ENCODE assay signal across 8 cellular contexts in the genomic region with DNA sequence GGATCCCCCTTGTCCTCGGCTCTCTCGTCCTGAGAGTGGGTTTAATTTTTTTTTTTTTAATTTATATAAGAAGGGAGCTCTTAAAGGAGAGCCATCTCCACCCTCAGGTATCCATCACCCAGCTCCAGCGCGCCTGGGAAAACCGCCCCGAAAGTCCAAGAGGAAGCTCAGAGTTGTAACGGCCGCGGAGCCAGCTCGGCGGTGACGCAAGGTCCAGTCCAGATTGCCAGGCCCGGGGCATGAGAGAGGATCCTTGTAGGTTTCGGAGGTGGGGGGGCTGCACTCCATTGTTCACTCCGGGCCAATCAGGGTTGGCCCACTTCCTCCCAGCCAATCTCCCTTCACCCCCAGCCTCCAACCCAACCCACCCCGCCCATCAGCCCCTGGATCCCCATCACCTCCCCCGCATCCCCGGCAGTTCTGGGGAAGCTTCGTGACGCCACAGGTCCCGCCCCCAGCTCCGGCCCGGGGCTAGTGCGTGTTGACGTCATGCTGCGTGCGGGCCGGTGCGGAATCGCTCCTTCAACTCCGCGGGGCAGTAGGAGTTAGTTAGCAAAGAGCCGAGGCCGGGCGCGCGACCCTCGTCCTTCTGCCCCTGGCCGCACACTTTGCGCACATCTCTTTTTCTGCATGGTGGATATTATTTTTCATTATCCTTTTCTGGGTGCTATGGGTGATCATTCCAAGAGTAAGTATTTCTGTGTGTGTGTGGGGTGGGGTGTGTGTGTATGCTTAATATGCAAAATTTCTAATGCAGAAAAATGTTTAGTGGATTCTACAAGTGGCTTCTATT. TPM values are rescaled to one million over a fixed set of nuclear protein-coding genes. Genes with fewer than 3 reads are reported as not detected.
DNase-seq lines count a peak whose midpoint lies in the region; ATAC-seq, FAIRE-seq and TF ChIP-seq lines count a peak whose summit lies in the region.

Gene ISL2, plus strand, starts transcription at position 520 of the 793 bp plus-strand sequence. Its CDS starts 111 bp downstream, at position 631.

- H3K4me1 ChIP-seq in SJCRH30 (0 out of 2 replicates have a peak, but pooled peaks cover 3% of the 10 kb centered on the region), GM12878 (ENCODE audit: control insufficient read depth, insufficient read depth, low read length) (peaks cover 25% of the 10 kb centered on the region)

- TF ChIP-seq POLR2A in GM12878 (IDR thresholded peaks at IDR 0.05; ENCODE audit: low read depth, low read length) = peak; percentile 88

- SMC1A ChIA-PET in GM12878 (lab: Charles Lee; ENCODE audit: uncharacterized antibody, unreplicated experiment) = interaction anchor here (0.6 to 1.0 kb wide), 2 partner anchors 8 to 1639 kb away, joined by 3 read pairs; no protein-coding TSS in a partner anchor

- H3K4me3 ChIP-seq in SJCRH30 = peak within 1 kb of the TSS; percentile 74
- peak within 1 kb of the TSS; percentile 62 for H3K4me3 ChIP-seq in GM12878

- no peak for ATAC-seq in CD4-positive, alpha-beta T cell (ENCODE audit: poor library complexity)
- peak; percentile 54 for ATAC-seq in GM19372 (IDR thresholded peaks at IDR 0.05; ENCODE audit: low read depth, unreplicated experiment)
- peak; percentile 46 for ATAC-seq in HG03571 (IDR thresholded peaks at IDR 0.05; ENCODE audit: unreplicated experiment)
- ATAC-seq in GM12878 = peak; percentile 30
- no peak for ATAC-seq in HG03469 (IDR thresholded peaks at IDR 0.05; ENCODE audit: unreplicated experiment)

- no peak for TF ChIP-seq CTCF in CD4-positive, alpha-beta T cell (IDR thresholded peaks at IDR 0.05)
- TF ChIP-seq CTCF in GM12878 (IDR thresholded peaks at IDR 0.05 in 2 of 3, conservative IDR thresholded peaks at IDR 0.05 in 1 of 3; ENCODE audit: control insufficient read depth in 2 of 3, extremely low read depth in 1 of 3, insufficient read depth in 1 of 3, low read depth in 3 of 3, low read length in 3 of 3) = no peak

- no peak within 1 kb of the TSS for H3K27ac Mint-ChIP-seq in CD4-positive, alpha-beta T cell

- peaks cover 86% of the 10 kb centered on the region for H3K27me3 ChIP-seq in CD4-positive, alpha-beta T cell (ENCODE audit: control insufficient read depth, insufficient read depth, low read length)
- H3K27me3 ChIP-seq in SJCRH30 (no peaks in the 10 kb centered on the region), GM12878 (replicated peaks in 1 of 2; ENCODE audit: control insufficient read depth in 2 of 2, insufficient read depth in 2 of 2, low read length in 1 of 2) (peaks cover 11 to 22% of the 10 kb centered on the region in 2 experiments)

- H3K9ac ChIP-seq in GM12878 (ENCODE audit: control insufficient read depth, insufficient read depth, low read length) = peak within 1 kb of the TSS; percentile 73

- no peak for TF ChIP-seq RAD21 in GM12878 (IDR thresholded peaks at IDR 0.05; ENCODE audit: insufficient read depth, low read depth, low read length)

- TF ChIP-seq EP300 in GM12878 (IDR thresholded peaks at IDR 0.05; ENCODE audit: borderline replicate concordance in 1 of 2, control insufficient read depth in 1 of 2, low read depth in 2 of 2, low read length in 2 of 2) = no peak

- no peaks in the 10 kb centered on the region for H3K36me3 Mint-ChIP-seq in CD4-positive, alpha-beta T cell (ENCODE audit: low read depth)

- H3K9me3 Mint-ChIP-seq in CD4-positive, alpha-beta T cell = no peaks in the 10 kb centered on the region

- POLR2A ChIA-PET in CD4-positive, alpha-beta T cell (lab: Charles Lee) = interaction anchor here (1.0 to 1.2 kb wide), 3 partner anchors 9 to 25 kb away, joined by 3 to 4 read pairs (median 4); partner anchors contain the start of gene ETFA
- POLR2A ChIA-PET in GM12878 (lab: Charles Lee) = interaction anchor here (0.7 kb wide), 1 partner anchor 10 kb away, joined by 3 read pairs; no protein-coding TSS in a partner anchor

- peak within 1 kb of the TSS; percentile 96 for H3K4me2 ChIP-seq in GM12878 (ENCODE audit: control insufficient read depth, insufficient read depth)

- peaks cover 87% of the 10 kb centered on the region for H3K27me3 Mint-ChIP-seq in CD4-positive, alpha-beta T cell

- no peaks in the 10 kb centered on the region for H4K20me1 ChIP-seq in GM12878 (ENCODE audit: control insufficient read depth, insufficient read depth)

- H3K9me3 ChIP-seq in CD4-positive, alpha-beta T cell (ENCODE audit: control insufficient read depth, low read length) = no peaks in the 10 kb centered on the region
- H3K9me3 ChIP-seq in SJCRH30 (replicated peaks) (no peaks in the 10 kb centered on the region), GM12878 (replicated peaks; ENCODE audit: control insufficient read depth, insufficient read depth, low read length) (no peaks in the 10 kb centered on the region; the same call in 1 of the 3 replicates)

- FAIRE-seq in GM12878 (lab: Jason Lieb, UNC) = no peak

- peaks cover 57% of the 10 kb centered on the region for H3K4me1 Mint-ChIP-seq in CD4-positive, alpha-beta T cell (ENCODE audit: low read depth)

- H2AFZ ChIP-seq in GM12878 (ENCODE audit: control insufficient read depth, low read depth, low read length) = peak within 1 kb of the TSS; percentile 59

- BruUV-seq in GM12878 (replicated peaks; lab: Mats Ljungman, UMichigan) = no TSS peak

- no peaks in the 10 kb centered on the region; the same call in 1 of the 2 replicates for H3K79me2 ChIP-seq in GM12878 (ENCODE audit: control insufficient read depth, insufficient read depth, low read length)

- H3K36me3 ChIP-seq in SJCRH30 (peaks cover 5% of the 10 kb centered on the region; the same call in 1 of the 2 replicates), GM12878 (ENCODE audit: control insufficient read depth in 2 of 2, insufficient read depth in 2 of 2, low read length in 1 of 2) (no peaks in the 10 kb centered on the region)

- intact Hi-C loops in CD4-positive, alpha-beta T cell (cut with DNase I, micrococcal nuclease) = loop anchor here in 1 of 2 experiments (5.0 kb wide), 1 partner anchor 49 kb away; no protein-coding TSS in a partner anchor
- intact Hi-C loops in GM12878 (cut with micrococcal nuclease; ENCODE audit: unreplicated experiment) = loop anchor here (5.0 kb wide), 1 partner anchor 144 kb away; no protein-coding TSS in a partner anchor

- H3K4me3 Mint-ChIP-seq in CD4-positive, alpha-beta T cell = peak within 1 kb of the TSS; percentile 78

- 1% methylated on average over 39 of the region's 40 CpGs for WGBS in GM12878 (ENCODE audit: insufficient coverage, insufficient replicate concordance, low lambda C conversion rate, missing lambda C conversion rate)

- peak in 2 of 10 experiments; percentile 21 to 42 for DNase-seq in CD4-positive, alpha-beta T cell
- DNase-seq in SJCRH30 (peak; percentile 98), GM12878 (ENCODE audit: low read depth, low spot score) (peak; percentile 61), iris pigment epithelial cell (ENCODE audit: low read depth) (peak; percentile 78)
- DNase-seq in stimulated activated CD4-positive, alpha-beta T cell treated with anti-CD3 and anti-CD28 coated beads, Interleukin-12 subunit alpha, Interleukin-12 subunit beta, amount 100 ng/mL, for 24 hours (ENCODE audit: low read depth in 2 of 2) = peak; percentile 33 to 73

- RAD21 ChIA-PET in GM12878 (lab: Charles Lee; ENCODE audit: unreplicated experiment) = interaction anchor here (0.5 to 1.0 kb wide), 5 partner anchors 8 to 637 kb away, joined by 3 read pairs; no protein-coding TSS in a partner anchor

- in situ Hi-C loops in GM12878 (cut with MboI) = no loop called here

- CTCF ChIA-PET in CD4-positive, alpha-beta T cell (lab: Charles Lee) = no interaction called here
- CTCF ChIA-PET in GM12878 (lab: Yijun Ruan, JAX) = interaction anchor here (0.7 to 1.0 kb wide), 3 partner anchors 8 to 17 kb away, joined by 3 read pairs; no protein-coding TSS in a partner anchor

- no peak within 1 kb of the TSS for H3K27ac ChIP-seq in CD4-positive, alpha-beta T cell (ENCODE audit: low read depth, low read length)
- H3K27ac ChIP-seq in SJCRH30 (peak within 1 kb of the TSS; percentile 74), GM12878 (ENCODE audit: control insufficient read depth, insufficient read depth) (peak within 1 kb of the TSS; percentile 51)

TF ChIP-seq in GM12878, 131 proteins besides CTCF, POLR2A, EP300 and RAD21 (continues in another document):
- TF ChIP-seq BCL3 (IDR thresholded peaks at IDR 0.05; ENCODE audit: borderline replicate concordance, insufficient read depth, low read depth, low read length, poor library complexity, severe bottlenecking) (no peak), CREB1 (IDR thresholded peaks at IDR 0.05; ENCODE audit: low read depth) (peak; percentile 91; the same call in 1 of the 2 replicates)

RNA-seq across cellular contexts. Expression of gene ISL2, which starts in this region (rescaled TPM):
- total RNA-seq in CD4-positive, alpha-beta T cell = not detected
- total RNA-seq in SJCRH30 (2014; rRNA removed; shearing (Covaris generic)) = 3.0 and 4.3 TPM in 2 replicates
- 0.29 TPM in 1 of 2 replicates, not detected in the other for total RNA-seq in GM12878 (2013; cell fraction: nucleolus; rRNA removed)
- total RNA-seq in GM12878 (2014; rRNA removed) (0.11 TPM in 1 of 2 replicates, not detected in the other), GM12878 (2014; rRNA removed; fragmentation: Illumina TruSeq; extraction: Trizol) (not detected in 2 replicates), GM12878 (2021) (0.26 TPM in 1 of 2 replicates, not detected in the other)
- 0.91 TPM for polyA plus RNA-seq in GM12878 (2011; ENCODE audit: low read depth)
- polyA plus RNA-seq in GM12878 (2011; rRNA removed) (0.06 and 0.08 TPM in 2 replicates), GM12878 (2014; fragmentation: Illumina TruSeq; extraction: Trizol) (not detected in 2 replicates), GM12878 (2014; fragmentation: Nextera tagmentation; extraction: Ambion mirVana) (not detected), GM12878 (2014; rRNA removed) (0.05 TPM in 1 of 2 replicates, not detected in the other), GM12878 (2016; fragmentation: Nextera tagmentation; extraction: Ambion mirVana) (not detected)
- 0.18 and 0.30 TPM in 2 replicates for polyA plus RNA-seq in GM12878 (2011; cell fraction: cytosol; rRNA removed)
- 1.6 and 1.7 TPM in 2 replicates for polyA plus RNA-seq in GM12878 (2011; cell fraction: nucleus; rRNA removed)
- 1.4 and 2.3 TPM in 2 replicates for polyA plus RNA-seq in GM12878 (2012)
- 0.15 TPM in 1 of 2 replicates, not detected in the other for polyA minus RNA-seq in GM12878 (2011; rRNA and poly(A)+ RNA removed)
- 1.7 TPM in 1 of 2 replicates, not detected in the other for polyA minus RNA-seq in GM12878 (2011; cell fraction: cytosol; rRNA and poly(A)+ RNA removed)
- polyA minus RNA-seq in GM12878 (2011; cell fraction: nucleus; rRNA and poly(A)+ RNA removed) = not detected in 2 replicates

Comparison
In these comparisons a context has a peak if more than half of its experiments do, and no peak if none do; other contexts are left out.
1. ATAC-seq: peak in GM19372 (single experiment), HG03571 (single experiment) and GM12878 (single experiment); none in CD4-positive, alpha-beta T cell (single experiment) and HG03469 (single experiment).